ENCODE assay signal across 18 cellular contexts in the genomic region with DNA sequence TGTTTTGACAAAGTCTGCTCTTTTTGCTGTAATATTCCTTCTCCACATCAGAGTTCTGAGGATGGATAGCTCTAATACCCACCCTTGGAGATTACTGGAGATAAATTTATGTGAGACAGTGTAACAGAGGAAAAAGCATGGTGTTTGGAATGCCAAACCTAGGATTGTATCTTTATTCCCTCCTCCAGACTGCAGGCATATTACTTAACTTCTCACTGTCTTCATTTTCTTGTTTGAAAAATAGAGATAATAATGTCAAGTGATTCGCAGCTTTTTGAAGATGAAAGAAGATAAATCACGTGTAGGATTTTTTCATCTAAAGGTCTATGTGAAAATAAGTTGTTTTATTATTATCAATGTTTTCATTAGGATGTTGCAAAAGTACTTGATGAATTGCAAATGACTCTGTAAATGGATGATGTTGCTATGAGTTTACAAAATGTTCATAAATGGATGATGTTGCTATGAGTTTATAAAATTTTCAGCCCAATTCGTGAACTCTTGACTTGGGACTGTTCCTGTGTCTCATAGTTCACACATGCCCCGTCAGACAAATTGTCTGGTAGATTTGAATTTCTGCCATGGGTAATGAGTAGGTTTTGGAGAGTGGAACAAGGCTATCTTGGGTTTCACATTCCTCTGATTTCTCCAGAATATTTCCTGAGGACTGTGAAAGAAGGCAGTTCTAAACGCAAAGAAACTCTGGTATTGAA.
DNase-seq lines count a peak whose midpoint lies in the region; ATAC-seq and TF ChIP-seq lines count a peak whose summit lies in the region.
"Had no signal": no experiment of that assay in that cellular context is flagged by ENCODE, and none has a peak within 500 bp of the region (broad histone marks: within the 10 kb centered on the region; RNA-seq: fewer than 3 reads in every experiment).

No MANE protein-coding gene starts in this region.

- H3K9me3 ChIP-seq in right cardiac atrium (ENCODE audit: control insufficient read depth, low read length) (no peaks in the 10 kb centered on the region), left ventricle myocardium inferior (replicated peaks) (no peaks in the 10 kb centered on the region), PC-9 (ENCODE audit: insufficient read depth, low read depth) (peaks cover 3% of the 10 kb centered on the region; the same call in 1 of the 2 replicates)
- H3K9me3 ChIP-seq: heart right ventricle, psoas muscle, thyroid gland had no signal

- TSS peak; percentile 16 for BruUV-seq in PC-9 (replicated peaks; lab: Mats Ljungman, UMichigan)

- DNase-seq in right cardiac atrium (no peak), left ventricle myocardium inferior (no peak), PC-9 (no peak), fibroblast of pulmonary artery (ENCODE audit: low read depth) (peak; percentile 45), KBM-7 (no peak), T-helper 1 cell (no peak)
- DNase-seq in activated CD8-positive, alpha-beta memory T cell treated with anti-CD3 and anti-CD28 coated beads, Interleukin-2, amount 50 U/mL, for 48 hours, result no peak
- DNase-seq: ACHN; activated CD4-positive, CD25-positive, alpha-beta regulatory T cell; activated CD8-positive, alpha-beta memory T cell treated with anti-CD3 and anti-CD28 coated beads for 24 hours; central memory CD4-positive, alpha-beta T cell; Karpas-422; NCI-H748 treated with DMSO at 0.1 percent for 48 hours; OCI-M1; psoas muscle; thyroid gland had no signal

- peaks cover 29% of the 10 kb centered on the region for H3F3A ChIP-seq in PC-9 (ENCODE audit: insufficient read depth, low read depth)

- ATAC-seq in right cardiac atrium (peak; percentile 60 to 71), HG03457 (IDR thresholded peaks at IDR 0.05; ENCODE audit: unreplicated experiment) (no peak)
- ATAC-seq: psoas muscle had no signal

- H3K4me1 ChIP-seq in right cardiac atrium (ENCODE audit: control insufficient read depth, insufficient read depth, low read length) (peaks cover 10% of the 10 kb centered on the region), left ventricle myocardium inferior (peaks cover 17% of the 10 kb centered on the region), PC-9 (replicated peaks; ENCODE audit: insufficient read depth) (peaks cover 53% of the 10 kb centered on the region)
- H3K4me1 ChIP-seq: psoas muscle, thyroid gland had no signal

- peak overlapping the region; percentile 41; the same call in 1 of the 2 replicates for H3K4me2 ChIP-seq in PC-9

- in situ Hi-C loops in KBM-7 (cut with MboI; ENCODE audit: low pct_unique_long_range_greater_than_20kb, low sequenced_read_pairs), result no loop called here

- no peaks in the 10 kb centered on the region for H3K9me2 ChIP-seq in PC-9 (ENCODE audit: insufficient read depth)

- no peaks in the 10 kb centered on the region for H3K36me3 ChIP-seq in left ventricle myocardium inferior
- no peaks in the 10 kb centered on the region for H3K36me3 ChIP-seq in PC-9 (ENCODE audit: low read depth)
- H3K36me3 ChIP-seq: heart right ventricle, thyroid gland had no signal

- no peaks in the 10 kb centered on the region for H4K20me1 ChIP-seq in PC-9 (ENCODE audit: insufficient read depth)

- WGBS in right cardiac atrium, result 33% methylated on average over 5 of the region's 5 CpGs

- intact Hi-C loops in right cardiac atrium (cut with DNase I), result no loop called here
- intact Hi-C loops in left ventricle myocardium inferior (cut with micrococcal nuclease), result no loop called here
- intact Hi-C loops in PC-9 (cut with micrococcal nuclease; ENCODE audit: unreplicated experiment), result loop anchor here (5.0 kb wide), 1 partner anchor 38 kb away; no protein-coding TSS in a partner anchor

- no peak overlapping the region for H3K27ac ChIP-seq in right cardiac atrium (ENCODE audit: low read length)
- no peak overlapping the region for H3K27ac ChIP-seq in left ventricle myocardium inferior (replicated peaks)
- H3K27ac ChIP-seq in PC-9, result peak overlapping the region; percentile 92
- H3K27ac ChIP-seq: psoas muscle, thyroid gland had no signal

- no peaks in the 10 kb centered on the region for H3K79me2 ChIP-seq in PC-9 (ENCODE audit: low read depth)

- TF ChIP-seq CTCF in left ventricle myocardium inferior (IDR thresholded peaks at IDR 0.05; ENCODE audit: borderline replicate concordance) (no peak), PC-9 (conservative IDR thresholded peaks at IDR 0.05) (no peak), fibroblast of pulmonary artery (IDR thresholded peaks at IDR 0.05; ENCODE audit: low read length, missing control alignments) (no peak)

- H3K27me3 ChIP-seq in right cardiac atrium (ENCODE audit: control insufficient read depth, insufficient read depth) (no peaks in the 10 kb centered on the region), left ventricle myocardium inferior (ENCODE audit: low read depth) (no peaks in the 10 kb centered on the region), PC-9 (ENCODE audit: insufficient read depth, low read depth) (no peaks in the 10 kb centered on the region)
- H3K27me3 ChIP-seq: thyroid gland had no signal

- no peak overlapping the region for H2AFZ ChIP-seq in PC-9

- CTCF ChIA-PET in PC-9 (lab: Charles Lee), result no interaction called here

- POLR2A ChIA-PET in PC-9 (lab: Charles Lee; ENCODE audit: unreplicated experiment), result no interaction called here

- no peak overlapping the region for H3K4me3 ChIP-seq in right cardiac atrium (ENCODE audit: low read length)
- H3K4me3 ChIP-seq in left ventricle myocardium inferior, result no peak overlapping the region
- H3K4me3 ChIP-seq in PC-9, result no peak overlapping the region
- no peak overlapping the region for H3K4me3 ChIP-seq in fibroblast of pulmonary artery (replicated peaks; ENCODE audit: low read depth, low read length)
- H3K4me3 ChIP-seq: heart right ventricle, psoas muscle, thyroid gland had no signal
